In genomic region chr19:3625996-3626472, GRCh38 we compare ENCODE assay signal across 8 cellular contexts. TPM values are rescaled to one million over a fixed set of nuclear protein-coding genes. Genes with fewer than 3 reads are reported as not detected.
DNase-seq lines count a peak whose midpoint lies in the region; ATAC-seq and TF ChIP-seq lines count a peak whose summit lies in the region.

No MANE protein-coding gene starts in this region.

- H3K4me3 ChIP-seq in CD8-positive, alpha-beta T cell (ENCODE audit: low read depth, low read length) = peak overlapping the region; percentile 80
- peak overlapping the region; percentile 81 for H3K4me3 ChIP-seq in iPS-15b (ENCODE audit: low read depth, low read length)
- H3K4me3 ChIP-seq in stomach smooth muscle (ENCODE audit: low read length in 2 of 2) = peak overlapping the region; percentile 90 to 98

- no peaks in the 10 kb centered on the region for H3K36me3 ChIP-seq in CD8-positive, alpha-beta T cell (ENCODE audit: insufficient read depth, low read length)
- H3K36me3 ChIP-seq in iPS-15b (ENCODE audit: control insufficient read depth, insufficient read depth, low read length) (peaks cover under 1% of the 10 kb centered on the region), stomach smooth muscle (ENCODE audit: control insufficient read depth in 2 of 2, insufficient read depth in 2 of 2, low read length in 2 of 2) (peaks cover 7 to 11% of the 10 kb centered on the region in 2 donors)

- peak overlapping the region; percentile 74 for H3K27ac ChIP-seq in CD8-positive, alpha-beta T cell (ENCODE audit: low read depth, low read length)
- H3K27ac ChIP-seq in stomach smooth muscle (ENCODE audit: low read length) = peak overlapping the region; percentile 89

- DNase-seq in CD8-positive, alpha-beta T cell = no peak
- no peak for DNase-seq in activated T-helper 1 cell treated with anti-CD3 and anti-CD28 coated beads, Interleukin-12 subunit alpha, Interleukin-12 subunit beta, Interleukin-2, Interleukin-4 antibody, amounts not matched to agents 30 ng/mL and 10 ng/mL and 1 ng/mL, durations not matched to agents 14 hours and 24 hours and 36 hours (ENCODE audit: low spot score)
- DNase-seq in hepatic stellate cell (ENCODE audit: low spot score) = no peak
- DNase-seq in GM13977 (ENCODE audit: low spot score) = no peak

- intact Hi-C loops in CD8-positive, alpha-beta T cell (cut with DNase I, micrococcal nuclease) = loop anchor here (1.0 to 5.0 kb wide), 8 partner anchors 69 to 1996 kb away; partner anchors contain the start of genes CHAF1A (in 1 of the 2), DAPK3 (in 1 of the 2), EEF2 (in 1 of the 2) and MFSD12 (in 1 of the 2)
- intact Hi-C loops in activated T-helper 1 cell treated with anti-CD3 and anti-CD28 coated beads, Interleukin-12 subunit alpha, Interleukin-12 subunit beta, Interleukin-2, Interleukin-4 antibody, amounts not matched to agents 30 ng/mL and 10 ng/mL and 1 ng/mL, durations not matched to agents 14 hours and 24 hours and 36 hours (cut with micrococcal nuclease) = loop anchor here (2.0 to 10.0 kb wide), 4 partner anchors 346 to 1201 kb away; partner anchors contain the start of genes DAPK3, NCLN, TIMM13 and TNFAIP8L1

- ATAC-seq in CD8-positive, alpha-beta T cell = no peak
- ATAC-seq in HG02938 (IDR thresholded peaks at IDR 0.05; ENCODE audit: unreplicated experiment) = peak; percentile 11
- ATAC-seq in GM21529 (IDR thresholded peaks at IDR 0.05; ENCODE audit: unreplicated experiment) = no peak

- POLR2A ChIA-PET in CD8-positive, alpha-beta T cell (lab: Charles Lee) = no interaction called here

- H3K4me1 Mint-ChIP-seq in CD8-positive, alpha-beta T cell (ENCODE audit: low read depth) = peaks cover 26% of the 10 kb centered on the region
- H3K4me1 Mint-ChIP-seq in activated T-helper 1 cell treated with anti-CD3 and anti-CD28 coated beads, Interleukin-12 subunit alpha, Interleukin-12 subunit beta, Interleukin-2, Interleukin-4 antibody, amounts not matched to agents 30 ng/mL and 10 ng/mL and 1 ng/mL, durations not matched to agents 14 hours and 24 hours and 36 hours (ENCODE audit: low read depth) = peaks cover 13% of the 10 kb centered on the region

- H3K4me1 ChIP-seq in CD8-positive, alpha-beta T cell (ENCODE audit: insufficient read depth, low read length) = peaks cover 20% of the 10 kb centered on the region
- no peaks in the 10 kb centered on the region for H3K4me1 ChIP-seq in iPS-15b (ENCODE audit: control insufficient read depth, insufficient read depth, low read length)
- peaks cover 30% of the 10 kb centered on the region for H3K4me1 ChIP-seq in stomach smooth muscle (ENCODE audit: control insufficient read depth, insufficient read depth, low read length)

- TF ChIP-seq CTCF in CD8-positive, alpha-beta T cell (IDR thresholded peaks at IDR 0.05) = no peak
- TF ChIP-seq CTCF in GM13977 (IDR thresholded peaks at IDR 0.05; ENCODE audit: extremely low read depth, insufficient read depth, missing control alignments) = no peak

- peaks cover 34% of the 10 kb centered on the region for H3K36me3 Mint-ChIP-seq in CD8-positive, alpha-beta T cell
- H3K36me3 Mint-ChIP-seq in activated T-helper 1 cell treated with anti-CD3 and anti-CD28 coated beads, Interleukin-12 subunit alpha, Interleukin-12 subunit beta, Interleukin-2, Interleukin-4 antibody, amounts not matched to agents 30 ng/mL and 10 ng/mL and 1 ng/mL, durations not matched to agents 14 hours and 24 hours and 36 hours (ENCODE audit: low read depth) = peaks cover 3% of the 10 kb centered on the region

- no peaks in the 10 kb centered on the region for H3K9me3 ChIP-seq in CD8-positive, alpha-beta T cell (ENCODE audit: low read length)
- H3K9me3 ChIP-seq in iPS-15b (ENCODE audit: control insufficient read depth, insufficient read depth, low read length) (no peaks in the 10 kb centered on the region), stomach smooth muscle (ENCODE audit: control insufficient read depth in 2 of 2, low read length in 2 of 2) (no peaks in the 10 kb centered on the region)

- peak overlapping the region; percentile 85 for H3K4me3 Mint-ChIP-seq in CD8-positive, alpha-beta T cell
- peak overlapping the region; percentile 89 for H3K4me3 Mint-ChIP-seq in activated T-helper 1 cell treated with anti-CD3 and anti-CD28 coated beads, Interleukin-12 subunit alpha, Interleukin-12 subunit beta, Interleukin-2, Interleukin-4 antibody, amounts not matched to agents 30 ng/mL and 10 ng/mL and 1 ng/mL, durations not matched to agents 14 hours and 24 hours and 36 hours

- no peaks in the 10 kb centered on the region for H3K27me3 ChIP-seq in CD8-positive, alpha-beta T cell (ENCODE audit: insufficient read depth, low read length)
- no peaks in the 10 kb centered on the region for H3K27me3 ChIP-seq in iPS-15b (ENCODE audit: control insufficient read depth, insufficient read depth, low read length)
- no peaks in the 10 kb centered on the region for H3K27me3 ChIP-seq in stomach smooth muscle (ENCODE audit: control insufficient read depth in 1 of 2, insufficient read depth in 2 of 2, low read length in 2 of 2)

- in situ Hi-C loops in GM13977 (cut with MboI; ENCODE audit: low pct_unique_long_range_greater_than_20kb, low sequenced_read_pairs, unreplicated experiment) = no loop called here

- no peaks in the 10 kb centered on the region for H3K27me3 Mint-ChIP-seq in CD8-positive, alpha-beta T cell (ENCODE audit: low read depth)
- H3K27me3 Mint-ChIP-seq in activated T-helper 1 cell treated with anti-CD3 and anti-CD28 coated beads, Interleukin-12 subunit alpha, Interleukin-12 subunit beta, Interleukin-2, Interleukin-4 antibody, amounts not matched to agents 30 ng/mL and 10 ng/mL and 1 ng/mL, durations not matched to agents 14 hours and 24 hours and 36 hours (ENCODE audit: insufficient read depth) = no peaks in the 10 kb centered on the region

- no peaks in the 10 kb centered on the region for H3K9me3 Mint-ChIP-seq in CD8-positive, alpha-beta T cell
- no peaks in the 10 kb centered on the region for H3K9me3 Mint-ChIP-seq in activated T-helper 1 cell treated with anti-CD3 and anti-CD28 coated beads, Interleukin-12 subunit alpha, Interleukin-12 subunit beta, Interleukin-2, Interleukin-4 antibody, amounts not matched to agents 30 ng/mL and 10 ng/mL and 1 ng/mL, durations not matched to agents 14 hours and 24 hours and 36 hours

- peak overlapping the region; percentile 99 for H3K27ac Mint-ChIP-seq in CD8-positive, alpha-beta T cell
- peak overlapping the region; percentile 69 for H3K27ac Mint-ChIP-seq in activated T-helper 1 cell treated with anti-CD3 and anti-CD28 coated beads, Interleukin-12 subunit alpha, Interleukin-12 subunit beta, Interleukin-2, Interleukin-4 antibody, amounts not matched to agents 30 ng/mL and 10 ng/mL and 1 ng/mL, durations not matched to agents 14 hours and 24 hours and 36 hours

- CTCF ChIA-PET in CD8-positive, alpha-beta T cell (lab: Charles Lee) = no interaction called here

- H3K9ac ChIP-seq in iPS-15b (ENCODE audit: low read depth, low read length) (peak overlapping the region; percentile 94), stomach smooth muscle (ENCODE audit: low read length in 2 of 2) (peak overlapping the region; percentile 87 to 94)

RNA-seq across cellular contexts. Expression of gene CACTIN, which starts 0.6 kb away (rescaled TPM):
- total RNA-seq in CD8-positive, alpha-beta T cell = 10 to 100 TPM; 32.5 to 33.0 TPM
- total RNA-seq in activated T-helper 1 cell treated with anti-CD3 and anti-CD28 coated beads, Interleukin-12 subunit alpha, Interleukin-12 subunit beta, Interleukin-2, Interleukin-4 antibody, amounts not matched to agents 30 ng/mL and 10 ng/mL and 1 ng/mL, durations not matched to agents 14 hours and 24 hours and 36 hours = 37.2 and 40.8 TPM in 2 replicates

RNA-seq across cellular contexts. Expression of gene TBXA2R, which starts 19.4 kb away (rescaled TPM):
- total RNA-seq in CD8-positive, alpha-beta T cell = 1 to 10 TPM; 2.3 to 2.6 TPM
- 0.47 and 1.0 TPM in 2 replicates for total RNA-seq in activated T-helper 1 cell treated with anti-CD3 and anti-CD28 coated beads, Interleukin-12 subunit alpha, Interleukin-12 subunit beta, Interleukin-2, Interleukin-4 antibody, amounts not matched to agents 30 ng/mL and 10 ng/mL and 1 ng/mL, durations not matched to agents 14 hours and 24 hours and 36 hours

RNA-seq across cellular contexts. Expression of gene GIPC3, which starts 40.8 kb away (rescaled TPM):
- under 1 TPM; 0.19 to 0.49 TPM for total RNA-seq in CD8-positive, alpha-beta T cell
- 0.31 and 0.39 TPM in 2 replicates for total RNA-seq in activated T-helper 1 cell treated with anti-CD3 and anti-CD28 coated beads, Interleukin-12 subunit alpha, Interleukin-12 subunit beta, Interleukin-2, Interleukin-4 antibody, amounts not matched to agents 30 ng/mL and 10 ng/mL and 1 ng/mL, durations not matched to agents 14 hours and 24 hours and 36 hours

RNA-seq across cellular contexts. Expression of gene HMG20B, which starts 53.3 kb away (rescaled TPM):
- total RNA-seq in CD8-positive, alpha-beta T cell = 10 to 100 TPM; 32.3 to 37.8 TPM
- total RNA-seq in activated T-helper 1 cell treated with anti-CD3 and anti-CD28 coated beads, Interleukin-12 subunit alpha, Interleukin-12 subunit beta, Interleukin-2, Interleukin-4 antibody, amounts not matched to agents 30 ng/mL and 10 ng/mL and 1 ng/mL, durations not matched to agents 14 hours and 24 hours and 36 hours = 56.4 and 63.0 TPM in 2 replicates
